In genomic region chr14:93946506-93947170, GRCh38 we compare ENCODE assay signal across 23 cellular contexts. TPM values are rescaled to one million over a fixed set of nuclear protein-coding genes. Genes with fewer than 3 reads are reported as not detected.
A peak's percentile ranks its signal among the peaks of the same experiment; 100 is the strongest.
DNase-seq lines count a peak whose midpoint lies in the region; ATAC-seq and TF ChIP-seq lines count a peak whose summit lies in the region.
"Had no signal": no experiment of that assay in that cellular context is flagged by ENCODE, and none has a peak within 500 bp of the region (broad histone marks: within the 10 kb centered on the region; RNA-seq: fewer than 3 reads in every experiment).

No MANE protein-coding gene starts in this region.

- H3K9me3 ChIP-seq in IMR-90 (ENCODE audit: control insufficient read depth, insufficient read depth, low read length): no peaks in the 10 kb centered on the region
- H3K9me3 ChIP-seq in MM.1S (replicated peaks; ENCODE audit: insufficient read depth, low read length): no peaks in the 10 kb centered on the region
- no peaks in the 10 kb centered on the region for H3K9me3 ChIP-seq in left lung

- in situ Hi-C loops in IMR-90 (cut with MboI; ENCODE audit: low sequenced_read_pairs): loop anchor here (10.0 kb wide), 1 partner anchor 188 kb away; no protein-coding TSS in a partner anchor

- dilution Hi-C loops in IMR-90 (cut with HindIII; ENCODE audit: low sequenced_read_pairs, unreplicated experiment): no loop called here

- H2AFZ ChIP-seq in IMR-90 (replicated peaks; ENCODE audit: low read length, poor library complexity) (no peak overlapping the region), MM.1S (ENCODE audit: low read length) (no peak overlapping the region)

- no peak overlapping the region for H4K91ac ChIP-seq in IMR-90 (ENCODE audit: insufficient read depth, low read depth, low read length)

- no peak overlapping the region for H3K23ac ChIP-seq in IMR-90 (ENCODE audit: low read depth, low read length)
- H3K23ac ChIP-seq in mesendoderm (ENCODE audit: low read length): no peak overlapping the region

- H3K4ac ChIP-seq in IMR-90 (ENCODE audit: low read depth, low read length) (no peak overlapping the region), mesendoderm (ENCODE audit: low read depth, low read length) (no peak overlapping the region)

- H3K4me2 ChIP-seq in IMR-90 (ENCODE audit: low read depth, low read length) (no peak overlapping the region), mesendoderm (ENCODE audit: low read length) (no peak overlapping the region), MM.1S (ENCODE audit: low read depth, low read length) (no peak overlapping the region)

- no peak overlapping the region for H4K5ac ChIP-seq in IMR-90 (ENCODE audit: low read depth, low read length)
- H4K5ac ChIP-seq in mesendoderm (ENCODE audit: low read length): no peak overlapping the region

- H4K8ac ChIP-seq in IMR-90 (ENCODE audit: low read depth in 2 of 2, low read length in 2 of 2): no peak overlapping the region
- no peak overlapping the region for H4K8ac ChIP-seq in mesendoderm (ENCODE audit: low read depth, low read length)

- peak; percentile 18 for DNase-seq in EL
- DNase-seq in IMR-90: peak; percentile 28
- DNase-seq in epithelial cell of esophagus (ENCODE audit: low read depth): peak; percentile 90
- peak; percentile 74 for DNase-seq in mesendoderm
- DNase-seq in MM.1S: no peak
- no peak for DNase-seq in left lung
- DNase-seq in NCI-H1417 treated with DMSO at 0.1 percent for 48 hours (lab: John Stamatoyannopoulos, UW): no peak
- DNase-seq: activated CD8-positive, alpha-beta memory T cell treated with anti-CD3 and anti-CD28 coated beads, Interleukin-2, amount 50 U/mL, for 48 hours; activated naive CD4-positive, alpha-beta T cell; AML-193; aorta; erythroblast; NCI-H187 treated with DMSO at 0.1 percent for 48 hours; NCI-H510A treated with DMSO at 0.1 percent for 48 hours; stimulated activated CD4-positive, alpha-beta T cell treated with anti-CD3 and anti-CD28 coated beads, Interleukin-4, amount 100 ng/mL, for 4 hours; stimulated activated CD8-positive, alpha-beta memory T cell treated with anti-CD3 and anti-CD28 coated beads, Interleukin-4, amount 100 ng/mL, for 48 hours had no signal

- no peaks in the 10 kb centered on the region for H3K9me1 ChIP-seq in IMR-90 (ENCODE audit: insufficient read depth, low read length)

- H3K79me1 ChIP-seq in IMR-90 (ENCODE audit: low read depth in 1 of 2, low read length in 2 of 2) (no peaks in the 10 kb centered on the region), mesendoderm (ENCODE audit: low read length) (no peaks in the 10 kb centered on the region)

- H3K27me3 ChIP-seq in IMR-90 (ENCODE audit: control insufficient read depth, insufficient read depth, low read length): no peaks in the 10 kb centered on the region; the same call in 1 of the 2 replicates
- H3K27me3 ChIP-seq in mesendoderm (ENCODE audit: insufficient read depth, low read length, poor library complexity): no peaks in the 10 kb centered on the region
- H3K27me3 ChIP-seq in MM.1S (replicated peaks; ENCODE audit: insufficient read depth, low read length): no peaks in the 10 kb centered on the region
- H3K27me3 ChIP-seq in left lung: peaks cover 0 to 6% of the 10 kb centered on the region in 2 donors

- no peak overlapping the region for H2AK9ac ChIP-seq in IMR-90 (replicated peaks; ENCODE audit: low read depth, low read length, poor library complexity)

- H3K14ac ChIP-seq in IMR-90 (replicated peaks; ENCODE audit: low read depth, low read length): no peak overlapping the region

- H2AK5ac ChIP-seq in IMR-90 (ENCODE audit: low read depth, low read length): 0 out of 2 replicates have a peak overlapping the region, but pooled peaks have one; percentile 11
- no peak overlapping the region for H2AK5ac ChIP-seq in mesendoderm (ENCODE audit: low read length)

- TF ChIP-seq POLR2A in IMR-90 (IDR thresholded peaks at IDR 0.05; ENCODE audit: low read depth, low read length): no peak

- intact Hi-C loops in IMR-90 (cut with micrococcal nuclease): no loop called here
- intact Hi-C loops in left lung (cut with DNase I): no loop called here

- H2BK120ac ChIP-seq in IMR-90 (ENCODE audit: low read depth, low read length) (no peak overlapping the region), mesendoderm (ENCODE audit: low read depth, low read length) (no peak overlapping the region)

- CTCF ChIA-PET in IMR-90 (lab: Yijun Ruan, JAX): interaction anchor here (0.6 kb wide), 1 partner anchor 63 kb away, joined by 4 read pairs; no protein-coding TSS in a partner anchor

- POLR2A ChIA-PET in IMR-90 (lab: Charles Lee; ENCODE audit: unreplicated experiment): no interaction called here

- H3K27ac ChIP-seq in IMR-90 (ENCODE audit: insufficient read depth, low read length): no peak overlapping the region
- peak overlapping the region; percentile 22 for H3K27ac ChIP-seq in mesendoderm (ENCODE audit: low read depth, low read length)
- H3K27ac ChIP-seq in MM.1S (ENCODE audit: low read length): no peak overlapping the region
- no peak overlapping the region for H3K27ac ChIP-seq in left lung
- H3K27ac ChIP-seq: SK-N-MC had no signal

- H3K56ac ChIP-seq in IMR-90 (ENCODE audit: extremely low read depth, insufficient read depth, low read length): no peak overlapping the region
- H3K56ac ChIP-seq in mesendoderm (ENCODE audit: low read length): no peak overlapping the region

- H3K4me3 ChIP-seq in IMR-90 (ENCODE audit: insufficient read depth, low read depth, low read length) (no peak overlapping the region), epithelial cell of esophagus (ENCODE audit: low read length) (no peak overlapping the region), mesendoderm (ENCODE audit: low read length) (no peak overlapping the region), MM.1S (ENCODE audit: low read length) (no peak overlapping the region), left lung (no peak overlapping the region)
- H3K4me3 ChIP-seq: SK-N-MC had no signal

- 40% methylated on average over 1 of the region's 8 CpGs; no CpG with 5 or more reads in 1 of the 2 experiments for WGBS in IMR-90 (ENCODE audit: extremely low coverage in 2 of 2, insufficient read length in 1 of 2), 2 experiments
- no CpG with 5 or more reads among the region's 8 CpGs for WGBS in mesendoderm (ENCODE audit: extremely low coverage, insufficient coverage, low lambda C conversion rate)

- H3K18ac ChIP-seq in IMR-90 (ENCODE audit: low read depth, low read length): no peak overlapping the region
- H3K18ac ChIP-seq in mesendoderm (ENCODE audit: low read length): no peak overlapping the region

- ATAC-seq in IMR-90 (ENCODE audit: low read depth) (no peak), HG02885 (IDR thresholded peaks at IDR 0.05; ENCODE audit: poor library complexity, unreplicated experiment) (no peak), left lung (no peak)

- H2BK5ac ChIP-seq in IMR-90 (ENCODE audit: low read depth, low read length, poor library complexity, severe bottlenecking): no peak overlapping the region
- H2BK5ac ChIP-seq in mesendoderm (ENCODE audit: low read length): no peak overlapping the region

- no peak overlapping the region for H3K9ac ChIP-seq in IMR-90 (ENCODE audit: low read depth, low read length)
- H3K9ac ChIP-seq in mesendoderm (ENCODE audit: low read length): no peak overlapping the region
- H3K9ac ChIP-seq in MM.1S (ENCODE audit: low read length): no peak overlapping the region

- no peaks in the 10 kb centered on the region for H3K36me3 ChIP-seq in IMR-90 (ENCODE audit: control insufficient read depth, insufficient read depth, low read length)
- no peaks in the 10 kb centered on the region for H3K36me3 ChIP-seq in mesendoderm (ENCODE audit: control insufficient read depth, insufficient read depth, low read length)
- no peaks in the 10 kb centered on the region for H3K36me3 ChIP-seq in MM.1S (replicated peaks; ENCODE audit: insufficient read depth, low read length)
- no peaks in the 10 kb centered on the region for H3K36me3 ChIP-seq in left lung

- H3K4me1 ChIP-seq in IMR-90 (ENCODE audit: control insufficient read depth, insufficient read depth, low read length) (0 out of 2 replicates have a peak, but pooled peaks cover 3% of the 10 kb centered on the region), mesendoderm (ENCODE audit: control insufficient read depth, low read depth, low read length) (no peaks in the 10 kb centered on the region), MM.1S (ENCODE audit: low read length) (no peaks in the 10 kb centered on the region), left lung (no peaks in the 10 kb centered on the region)

- TF ChIP-seq RAD21 in IMR-90 (IDR thresholded peaks at IDR 0.05; ENCODE audit: low read length): no peak

- H2BK20ac ChIP-seq in IMR-90 (ENCODE audit: low read depth, low read length): no peak overlapping the region

- H3K79me2 ChIP-seq in mesendoderm (ENCODE audit: control insufficient read depth, insufficient read depth, low read length) (no peaks in the 10 kb centered on the region), MM.1S (ENCODE audit: low read length) (no peaks in the 10 kb centered on the region)

- H2BK15ac ChIP-seq in IMR-90 (ENCODE audit: low read depth, low read length) (no peak overlapping the region), mesendoderm (replicated peaks; ENCODE audit: low read depth) (no peak overlapping the region)

- BruUV-seq in IMR-90 (replicated peaks; lab: Mats Ljungman, UMichigan): no TSS peak

- H4K20me1 ChIP-seq in IMR-90 (ENCODE audit: insufficient read depth, low read length): peaks cover 3% of the 10 kb centered on the region; the same call in 1 of the 2 replicates
- H4K20me1 ChIP-seq in MM.1S (ENCODE audit: insufficient read depth, low read length): no peaks in the 10 kb centered on the region

- no peaks in the 10 kb centered on the region for H3F3A ChIP-seq in MM.1S (ENCODE audit: insufficient read depth, low read length)

- H3K9me2 ChIP-seq in MM.1S (replicated peaks; ENCODE audit: insufficient read depth, low read length): no peaks in the 10 kb centered on the region

- TF ChIP-seq CTCF in IMR-90 (conservative IDR thresholded peaks at IDR 0.05; ENCODE audit: low read depth, low read length) (no peak), epithelial cell of esophagus (IDR thresholded peaks at IDR 0.05; ENCODE audit: insufficient read depth, low read depth, low read length, missing control alignments) (no peak), MM.1S (IDR thresholded peaks at IDR 0.05; ENCODE audit: low read length) (no peak), left lung (IDR thresholded peaks at IDR 0.05) (no peak)

RNA-seq across cellular contexts. Expression of gene FAM181A, which starts 19.5 kb away (rescaled TPM):
- total RNA-seq in IMR-90 (2012; rRNA removed) (not detected in 2 replicates), left lung (1 to 10 TPM in 1 of 2 donors, not detected in 1; 1.1 TPM)
- not detected in 2 replicates for polyA plus RNA-seq in IMR-90 (2012; rRNA removed)
- polyA plus RNA-seq in IMR-90 (2012; cell fraction: cytosol; rRNA removed): not detected in 2 replicates
- not detected in 2 replicates for polyA plus RNA-seq in IMR-90 (2012; cell fraction: nucleus; rRNA removed; ENCODE audit: low replicate concordance)
- not detected for polyA plus RNA-seq in mesendoderm (2013, experiment 1 of 2)
- polyA plus RNA-seq in mesendoderm (2013, experiment 2 of 2): not detected
- total RNA-seq: aorta, G401, kidney epithelial cell, mononuclear cell, OCI-LY7 had no signal
- polyA plus RNA-seq: aorta had no signal

RNA-seq across cellular contexts. Expression of gene ASB2, which starts 29.7 kb away (rescaled TPM):
- total RNA-seq in IMR-90 (2012; rRNA removed) (0.54 and 0.83 TPM in 2 replicates), left lung (1 to 10 TPM; 1.4 to 3.2 TPM)
- polyA plus RNA-seq in IMR-90 (2012; rRNA removed): 0.77 and 0.98 TPM in 2 replicates
- 0.42 and 0.78 TPM in 2 replicates for polyA plus RNA-seq in IMR-90 (2012; cell fraction: cytosol; rRNA removed)
- polyA plus RNA-seq in IMR-90 (2012; cell fraction: nucleus; rRNA removed; ENCODE audit: low replicate concordance): 1.3 and 3.4 TPM in 2 replicates
- polyA plus RNA-seq in mesendoderm (2013, experiment 1 of 2): 0.45 TPM
- polyA plus RNA-seq in mesendoderm (2013, experiment 2 of 2): 0.41 TPM
- total RNA-seq: temporal lobe had no signal

RNA-seq across cellular contexts. Expression of gene CCDC197, which starts 50.5 kb away (rescaled TPM):
- total RNA-seq in IMR-90 (2012; rRNA removed): not detected in 2 replicates
- polyA plus RNA-seq in IMR-90 (2012; rRNA removed): not detected in 2 replicates
- not detected in 2 replicates for polyA plus RNA-seq in IMR-90 (2012; cell fraction: cytosol; rRNA removed)
- not detected in 2 replicates for polyA plus RNA-seq in IMR-90 (2012; cell fraction: nucleus; rRNA removed; ENCODE audit: low replicate concordance)
- not detected for polyA plus RNA-seq in mesendoderm (2013, experiment 1 of 2)
- polyA plus RNA-seq in mesendoderm (2013, experiment 2 of 2): not detected
- not detected for total RNA-seq in left lung
- total RNA-seq: G401, kidney epithelial cell, mononuclear cell, OCI-LY7, temporal lobe had no signal
- polyA plus RNA-seq: aorta had no signal

Comparison
In these comparisons a context has a peak if more than half of its experiments do, and no peak if none do; other contexts are left out.
1. DNase-seq: peak in EL (single experiment), IMR-90 (single experiment), epithelial cell of esophagus (single experiment) and mesendoderm (single experiment); none in MM.1S (single experiment), left lung (0 of 2) and NCI-H1417 treated with DMSO at 0.1 percent for 48 hours (single experiment).